8 cellular contexts compared by ENCODE assay signal in genomic region chr20:21100590-21101452, GRCh38. TPM values are rescaled to one million over a fixed set of nuclear protein-coding genes. Genes with fewer than 3 reads are reported as not detected.
A peak's percentile ranks its signal among the peaks of the same experiment; 100 is the strongest.
DNase-seq lines count a peak whose midpoint lies in the region; ATAC-seq and TF ChIP-seq lines count a peak whose summit lies in the region.

No MANE protein-coding gene starts in this region.

- H3K27ac ChIP-seq in heart left ventricle = peak overlapping the region in 1 of 12 donors; percentile 80
- no peak overlapping the region for H3K27ac ChIP-seq in osteoblast (ENCODE audit: low read depth, low read length)

- H3K4me1 ChIP-seq in heart left ventricle (peaks cover 0 to 50% (median 35%) of the 10 kb centered on the region in 12 donors), osteoblast (ENCODE audit: insufficient read depth, low read length) (peaks cover 4% of the 10 kb centered on the region)

- H3K27me3 ChIP-seq in heart left ventricle (peaks cover 60 to 100% (median 89%) of the 10 kb centered on the region in 9 donors), osteoblast (ENCODE audit: insufficient read depth, low read length) (peaks cover 78% of the 10 kb centered on the region)

- TF ChIP-seq POLR2A in heart left ventricle (IDR thresholded peaks at IDR 0.05) = no peak
- TF ChIP-seq POLR2A in erythroblast (IDR thresholded peaks at IDR 0.05; ENCODE audit: low read length) = no peak

- no peaks in the 10 kb centered on the region for H4K20me1 ChIP-seq in osteoblast (ENCODE audit: insufficient read depth, low read length)

- H3K9me3 ChIP-seq in heart left ventricle (no peaks in the 10 kb centered on the region), osteoblast (ENCODE audit: low read depth, low read length) (no peaks in the 10 kb centered on the region)

- peak in 1 of 4 donors; percentile 8 for ATAC-seq in heart left ventricle

- TF ChIP-seq CTCF in heart left ventricle (IDR thresholded peaks at IDR 0.05) = no peak
- no peak for TF ChIP-seq CTCF in osteoblast (IDR thresholded peaks at IDR 0.05; ENCODE audit: extremely low read depth, low read depth, low read length)

- peak overlapping the region; percentile 10 to 66 (median 48) for H3K4me3 ChIP-seq in heart left ventricle
- no peak overlapping the region for H3K4me3 ChIP-seq in osteoblast (ENCODE audit: insufficient read depth, low read length)

- peak overlapping the region; percentile 10 for H2AFZ ChIP-seq in osteoblast (ENCODE audit: low read length)

- peak overlapping the region; percentile 60 for H3K4me2 ChIP-seq in osteoblast (ENCODE audit: insufficient read depth, low read length)

- no peaks in the 10 kb centered on the region for H3K36me3 ChIP-seq in heart left ventricle
- H3K36me3 ChIP-seq in osteoblast (ENCODE audit: insufficient read depth, low read length) = no peaks in the 10 kb centered on the region

- intact Hi-C loops in heart left ventricle (cut with DNase I) = loop anchor here in 1 of 10 donors (10.0 kb wide), 1 partner anchor 236 kb away; no protein-coding TSS in a partner anchor
- intact Hi-C loops in cardiac septum (cut with DNase I) = loop anchor here (10.0 kb wide), 1 partner anchor 294 kb away; the partner anchor contains the start of gene NKX2-4

- DNase-seq in heart left ventricle = peak in 1 of 5 donors; percentile 21
- no peak for DNase-seq in cardiac septum (ENCODE audit: low spot score)
- DNase-seq in SKM-1 (lab: John Stamatoyannopoulos, UW; ENCODE audit: unreplicated experiment) = peak; percentile 85
- peak; percentile 53 to 81 for DNase-seq in erythroblast (lab: John Stamatoyannopoulos, UW)
- peak; percentile 60 for DNase-seq in osteoblast (ENCODE audit: insufficient read length, low spot score, missing footprints)
- DNase-seq in SHP77 (lab: John Stamatoyannopoulos, UW) = no peak
- no peak for DNase-seq in middle frontal gyrus (ENCODE audit: extremely low spot score, low spot score)
- DNase-seq in HuH-7.5 (ENCODE audit: low spot score) = no peak

- WGBS in heart left ventricle, 4 donors = 2 to 5% (median 3%) methylated on average over 57 to 64 of the region's 64 CpGs

- H3K79me2 ChIP-seq in osteoblast (ENCODE audit: insufficient read depth, low read length) = no peaks in the 10 kb centered on the region

RNA-seq across cellular contexts. Expression of gene LINC00237, which starts 5.3 kb away (rescaled TPM):
- total RNA-seq in heart left ventricle (not detected), cardiac septum (not detected), osteoblast (not detected in 2 replicates)
- not detected for polyA plus RNA-seq in heart left ventricle

RNA-seq across cellular contexts. Expression of gene KIZ, which starts 25.1 kb away (rescaled TPM):
- 10 to 100 TPM; 15.2 to 31.2 (median 25.2) TPM for total RNA-seq in heart left ventricle
- 10 to 100 TPM in 1 of 2 donors, 1 to 10 TPM in 1; 8.8 to 19.4 TPM for polyA plus RNA-seq in heart left ventricle
- total RNA-seq in cardiac septum = 22.9 TPM
- total RNA-seq in osteoblast = 40.1 and 40.5 TPM in 2 replicates

Comparison
In these comparisons a context has a peak if more than half of its experiments do, and no peak if none do; other contexts are left out.
1. DNase-seq: peak in SKM-1 (single experiment), erythroblast (2 of 2) and osteoblast (single experiment); none in cardiac septum (single experiment), SHP77 (0 of 2), middle frontal gyrus (single experiment) and HuH-7.5 (single experiment).